Comparison of ENCODE assay signal across 8 cellular contexts in the genomic region with DNA sequence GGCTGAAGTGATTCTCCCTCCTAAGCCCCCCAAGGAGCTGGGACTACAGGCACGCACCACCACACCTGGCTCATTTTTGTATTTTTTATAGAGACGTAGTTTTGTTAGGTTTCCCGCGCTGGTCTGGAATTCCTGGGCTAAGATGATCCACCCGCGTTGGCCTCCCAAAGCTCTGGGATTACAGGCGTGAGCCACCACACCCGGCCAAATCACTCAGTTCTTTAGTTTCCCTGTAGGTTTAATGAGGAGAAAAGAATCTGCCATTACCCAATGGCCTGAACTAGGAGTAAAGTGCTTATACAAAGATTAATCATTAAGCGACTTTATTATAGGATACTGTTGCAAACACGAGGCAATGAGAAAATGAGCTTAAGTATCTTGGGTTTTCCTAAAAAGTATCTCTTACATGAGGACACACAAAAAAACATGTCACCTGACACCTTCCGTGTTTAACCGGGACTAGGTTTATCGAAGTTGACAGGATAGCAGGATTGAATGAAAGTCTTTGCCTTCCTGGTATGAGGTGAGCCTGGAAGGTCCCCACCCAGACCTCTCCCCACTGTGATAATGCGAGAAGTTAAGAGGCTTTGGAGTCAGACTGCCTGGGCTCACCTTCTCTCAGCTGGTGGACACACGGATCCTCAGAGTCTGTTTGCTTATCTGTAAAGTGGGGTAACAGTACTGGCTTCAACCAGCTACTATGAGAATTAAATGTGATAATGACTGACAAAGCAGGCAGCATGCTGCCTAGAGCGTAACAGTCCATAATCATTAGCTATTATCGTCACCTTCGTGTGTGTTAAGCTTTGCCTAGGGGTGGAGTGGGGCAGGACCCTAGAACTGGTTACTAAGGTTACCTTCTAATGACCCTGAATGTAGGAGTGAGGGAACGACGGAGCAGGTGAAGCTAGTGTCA.
DNase-seq lines count a peak whose midpoint lies in the region; ATAC-seq, FAIRE-seq and TF ChIP-seq lines count a peak whose summit lies in the region.

No MANE protein-coding gene starts in this region.

- no peak for TF ChIP-seq CTCF in WTC11 (IDR thresholded peaks at IDR 0.05)
- no peak for TF ChIP-seq CTCF in gastroesophageal sphincter (IDR thresholded peaks at IDR 0.05)
- no peak for TF ChIP-seq CTCF in gastrocnemius medialis (IDR thresholded peaks at IDR 0.05 in 4 of 5, conservative IDR thresholded peaks at IDR 0.05 in 1 of 5)

- no peaks in the 10 kb centered on the region for H3K36me3 Mint-ChIP-seq in WTC11

- peak overlapping the region; percentile 16; the same call in 1 of the 2 replicates for H3K27ac Mint-ChIP-seq in WTC11

- H3K4me1 ChIP-seq in gastroesophageal sphincter, result peaks cover 0 to 9% (median 0%) of the 10 kb centered on the region in 3 donors
- peaks cover 0 to 6% of the 10 kb centered on the region in 2 donors for H3K4me1 ChIP-seq in gastrocnemius medialis

- H3K4me3 Mint-ChIP-seq in WTC11, result peak overlapping the region; percentile 89

- H3K4me1 Mint-ChIP-seq in WTC11, result peaks cover 17% of the 10 kb centered on the region

- H3K27me3 Mint-ChIP-seq in WTC11 (ENCODE audit: low read depth), result peaks cover 24% of the 10 kb centered on the region

- H3K9me3 Mint-ChIP-seq in WTC11, result no peaks in the 10 kb centered on the region

- H3K4me3 ChIP-seq in gastroesophageal sphincter, result peak overlapping the region; percentile 66 to 81
- peak overlapping the region; percentile 69 to 90 (median 82) for H3K4me3 ChIP-seq in gastrocnemius medialis

- peak; percentile 5 for FAIRE-seq in GM18507 (lab: Jason Lieb, UNC)

- TF ChIP-seq EP300 in gastroesophageal sphincter (IDR thresholded peaks at IDR 0.05), result no peak

- H3K27me3 ChIP-seq in gastroesophageal sphincter, result no peaks in the 10 kb centered on the region
- no peaks in the 10 kb centered on the region for H3K27me3 ChIP-seq in gastrocnemius medialis

- no peaks in the 10 kb centered on the region for H3K36me3 ChIP-seq in gastroesophageal sphincter
- H3K36me3 ChIP-seq in gastrocnemius medialis, result no peaks in the 10 kb centered on the region

- TF ChIP-seq POLR2A in gastroesophageal sphincter (IDR thresholded peaks at IDR 0.05) (no peak), gastrocnemius medialis (IDR thresholded peaks at IDR 0.05) (no peak)

- H3K27ac ChIP-seq in gastroesophageal sphincter (peak overlapping the region; percentile 98 to 100 (median 99)), gastrocnemius medialis (peak overlapping the region; percentile 91 to 98 (median 96))

- no peak for ATAC-seq in WTC11
- ATAC-seq in gastroesophageal sphincter, result no peak
- ATAC-seq in gastrocnemius medialis, result no peak
- no peak for ATAC-seq in GM21390 (IDR thresholded peaks at IDR 0.05; ENCODE audit: unreplicated experiment)

- H3K9me3 ChIP-seq in gastroesophageal sphincter (no peaks in the 10 kb centered on the region), gastrocnemius medialis (no peaks in the 10 kb centered on the region)

- DNase-seq in GM18507 (ENCODE audit: extremely low spot score, insufficient read length, low read depth) (no peak), WTC11 (ENCODE audit: low spot score) (no peak), gastrocnemius medialis (no peak), NOMO-1 treated with dmso at 0.1 percent for 144 hours (lab: John Stamatoyannopoulos, UW; ENCODE audit: unreplicated experiment) (no peak), T-helper 9 cell (no peak), iPS-NIHi11 (ENCODE audit: low spot score) (no peak)

- intact Hi-C loops in gastrocnemius medialis (cut with DNase I; ENCODE audit: low total_unique reads), result no loop called here

- POLR2A ChIA-PET in WTC11 (lab: Charles Lee), result interaction anchor here (0.5 to 1.2 kb wide), 5 partner anchors 126 to 438 kb away, joined by 3 to 4 read pairs (median 3); partner anchors contain the start of genes DNAI7 and ETFRF1

- CTCF ChIA-PET in WTC11 (lab: Charles Lee), result interaction anchor here (0.5 to 1.1 kb wide), 3 partner anchors 50 to 393 kb away, joined by 3 to 6 read pairs (median 4); partner anchors contain the start of genes DNAI7 and ETFRF1

- in situ Hi-C loops in gastrocnemius medialis (cut with MboI; ENCODE audit: low sequenced_read_pairs in 4 of 4), result no loop called here

- 76 to 83% methylated on average over 12 to 18 of the region's 20 CpGs for WGBS in gastroesophageal sphincter (ENCODE audit: low coverage in 1 of 2), 2 donors

TF ChIP-seq in WTC11, 78 proteins besides CTCF, POLR2A, EP300 and RAD21 (continues in another document):
- TF ChIP-seq, protein P1, sequence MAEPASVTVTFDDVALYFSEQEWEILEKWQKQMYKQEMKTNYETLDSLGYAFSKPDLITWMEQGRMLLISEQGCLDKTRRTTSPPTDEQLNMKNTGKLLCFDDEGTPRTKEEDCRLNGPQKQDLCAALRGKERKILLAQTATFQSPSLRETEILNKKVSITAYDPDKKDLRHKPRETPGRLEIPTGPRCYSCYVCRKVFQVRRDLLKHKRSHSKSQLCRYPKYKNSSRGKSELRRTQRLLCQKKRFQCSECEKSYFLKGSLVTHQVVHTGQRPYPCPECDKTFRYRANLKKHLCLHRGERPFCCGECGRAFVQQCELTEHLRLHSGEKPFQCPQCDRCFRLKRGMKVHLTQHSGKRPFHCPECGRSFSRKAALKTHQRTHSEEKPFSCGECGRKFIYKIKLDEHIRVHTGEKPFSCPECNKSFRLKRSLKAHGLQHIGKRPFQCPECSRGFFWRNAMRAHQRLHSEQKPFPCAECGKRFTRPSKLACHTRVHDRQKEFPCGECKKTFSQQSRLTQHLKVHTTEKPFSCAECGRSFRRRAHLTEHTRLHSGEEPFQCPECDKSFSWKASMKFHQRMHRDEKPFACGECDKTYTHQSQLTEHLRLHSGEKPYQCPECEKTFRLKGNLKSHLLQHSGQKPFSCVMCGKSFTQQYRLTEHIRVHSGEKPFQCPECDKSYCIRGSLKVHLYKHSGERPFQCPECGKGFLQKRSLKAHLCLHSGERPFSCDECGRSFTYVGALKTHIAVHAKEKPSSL (CRISPR knock-in tag; conservative IDR thresholded peaks at IDR 0.05), result no peak
- TF ChIP-seq TCF7 (CRISPR knock-in tag; IDR thresholded peaks at IDR 0.05; ENCODE audit: low read depth), result no peak
- no peak for TF ChIP-seq HMGA2 (CRISPR knock-in tag; IDR thresholded peaks at IDR 0.05)
- TF ChIP-seq, protein P2, sequence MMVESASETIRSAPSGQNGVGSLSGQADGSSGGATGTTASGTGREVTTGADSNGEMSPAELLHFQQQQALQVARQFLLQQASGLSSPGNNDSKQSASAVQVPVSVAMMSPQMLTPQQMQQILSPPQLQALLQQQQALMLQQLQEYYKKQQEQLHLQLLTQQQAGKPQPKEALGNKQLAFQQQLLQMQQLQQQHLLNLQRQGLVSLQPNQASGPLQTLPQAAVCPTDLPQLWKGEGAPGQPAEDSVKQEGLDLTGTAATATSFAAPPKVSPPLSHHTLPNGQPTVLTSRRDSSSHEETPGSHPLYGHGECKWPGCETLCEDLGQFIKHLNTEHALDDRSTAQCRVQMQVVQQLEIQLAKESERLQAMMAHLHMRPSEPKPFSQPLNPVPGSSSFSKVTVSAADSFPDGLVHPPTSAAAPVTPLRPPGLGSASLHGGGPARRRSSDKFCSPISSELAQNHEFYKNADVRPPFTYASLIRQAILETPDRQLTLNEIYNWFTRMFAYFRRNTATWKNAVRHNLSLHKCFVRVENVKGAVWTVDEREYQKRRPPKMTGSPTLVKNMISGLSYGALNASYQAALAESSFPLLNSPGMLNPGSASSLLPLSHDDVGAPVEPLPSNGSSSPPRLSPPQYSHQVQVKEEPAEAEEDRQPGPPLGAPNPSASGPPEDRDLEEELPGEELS (CRISPR knock-in tag; IDR thresholded peaks at IDR 0.05), result no peak
- TF ChIP-seq OVOL2 (CRISPR knock-in tag; IDR thresholded peaks at IDR 0.05; ENCODE audit: borderline replicate concordance), result no peak
- TF ChIP-seq, protein P3, sequence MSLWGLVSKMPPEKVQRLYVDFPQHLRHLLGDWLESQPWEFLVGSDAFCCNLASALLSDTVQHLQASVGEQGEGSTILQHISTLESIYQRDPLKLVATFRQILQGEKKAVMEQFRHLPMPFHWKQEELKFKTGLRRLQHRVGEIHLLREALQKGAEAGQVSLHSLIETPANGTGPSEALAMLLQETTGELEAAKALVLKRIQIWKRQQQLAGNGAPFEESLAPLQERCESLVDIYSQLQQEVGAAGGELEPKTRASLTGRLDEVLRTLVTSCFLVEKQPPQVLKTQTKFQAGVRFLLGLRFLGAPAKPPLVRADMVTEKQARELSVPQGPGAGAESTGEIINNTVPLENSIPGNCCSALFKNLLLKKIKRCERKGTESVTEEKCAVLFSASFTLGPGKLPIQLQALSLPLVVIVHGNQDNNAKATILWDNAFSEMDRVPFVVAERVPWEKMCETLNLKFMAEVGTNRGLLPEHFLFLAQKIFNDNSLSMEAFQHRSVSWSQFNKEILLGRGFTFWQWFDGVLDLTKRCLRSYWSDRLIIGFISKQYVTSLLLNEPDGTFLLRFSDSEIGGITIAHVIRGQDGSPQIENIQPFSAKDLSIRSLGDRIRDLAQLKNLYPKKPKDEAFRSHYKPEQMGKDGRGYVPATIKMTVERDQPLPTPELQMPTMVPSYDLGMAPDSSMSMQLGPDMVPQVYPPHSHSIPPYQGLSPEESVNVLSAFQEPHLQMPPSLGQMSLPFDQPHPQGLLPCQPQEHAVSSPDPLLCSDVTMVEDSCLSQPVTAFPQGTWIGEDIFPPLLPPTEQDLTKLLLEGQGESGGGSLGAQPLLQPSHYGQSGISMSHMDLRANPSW (CRISPR knock-in tag; conservative IDR thresholded peaks at IDR 0.05; ENCODE audit: low read depth), result no peak
- TF ChIP-seq PRRX2 (CRISPR knock-in tag; IDR thresholded peaks at IDR 0.05), result no peak
- TF ChIP-seq JAZF1 (CRISPR knock-in tag; IDR thresholded peaks at IDR 0.05), result no peak
- TF ChIP-seq ERG (CRISPR knock-in tag; IDR thresholded peaks at IDR 0.05), result no peak
- no peak for TF ChIP-seq CREM (CRISPR knock-in tag; IDR thresholded peaks at IDR 0.05)
- TF ChIP-seq GRHL2 (CRISPR knock-in tag; IDR thresholded peaks at IDR 0.05; ENCODE audit: insufficient replicate concordance, severe bottlenecking), result no peak
- TF ChIP-seq MYBL2 (CRISPR knock-in tag; IDR thresholded peaks at IDR 0.05), result no peak
- no peak for TF ChIP-seq NR1H2 (CRISPR knock-in tag; IDR thresholded peaks at IDR 0.05)
